Comparison of ENCODE assay signal across 8 cellular contexts in genomic region chr3:155232605-155233004, GRCh38.
DNase-seq lines count a peak whose midpoint lies in the region; ATAC-seq and TF ChIP-seq lines count a peak whose summit lies in the region.
"Had no signal": no experiment of that assay in that cellular context is flagged by ENCODE, and none has a peak within 500 bp of the region (broad histone marks: within the 10 kb centered on the region; RNA-seq: fewer than 3 reads in every experiment).

No MANE protein-coding gene starts in this region.

- peaks cover 0 to 16% (median 2%) of the 10 kb centered on the region in 4 donors for H3K4me1 ChIP-seq in tibial nerve

- ATAC-seq in HG02852 (IDR thresholded peaks at IDR 0.05; ENCODE audit: unreplicated experiment) (peak; percentile 46), HG03521 (IDR thresholded peaks at IDR 0.05; ENCODE audit: unreplicated experiment) (no peak), GM18868 (IDR thresholded peaks at IDR 0.05; ENCODE audit: unreplicated experiment) (no peak)

- H3K27ac ChIP-seq in tibial nerve: peak overlapping the region in 2 of 4 donors; percentile 64 to 77

- TF ChIP-seq POLR2A in tibial nerve (IDR thresholded peaks at IDR 0.05): no peak

- H3K27me3 ChIP-seq in tibial nerve: no peaks in the 10 kb centered on the region

- TF ChIP-seq EP300 in tibial nerve (IDR thresholded peaks at IDR 0.05): peak in 1 of 2 donors; percentile 72

- H3K4me3 ChIP-seq in tibial nerve: no peak overlapping the region

- 67 to 75% methylated on average over 3 of the region's 3 CpGs for WGBS in tibial nerve, 2 donors

- TF ChIP-seq CTCF in tibial nerve (IDR thresholded peaks at IDR 0.05): no peak

- H3K36me3 ChIP-seq in tibial nerve: no peaks in the 10 kb centered on the region

- no peaks in the 10 kb centered on the region for H3K9me3 ChIP-seq in tibial nerve

- peak; percentile 55 for DNase-seq in amniotic stem cell (lab: John Stamatoyannopoulos, UW)
- DNase-seq in inferior parietal cortex (ENCODE audit: extremely low spot score): peak; percentile 11
- DNase-seq in tibial nerve (ENCODE audit: low spot score in 2 of 2): peak; percentile 56 to 79
- no peak for DNase-seq in stimulated activated CD8-positive, alpha-beta memory T cell treated with anti-CD3 and anti-CD28 coated beads, Interleukin-4, amount 100 ng/mL, for 48 hours
- DNase-seq: NCI-H510A had no signal
